1 cellular context compared by ENCODE assay signal in the genomic region with DNA sequence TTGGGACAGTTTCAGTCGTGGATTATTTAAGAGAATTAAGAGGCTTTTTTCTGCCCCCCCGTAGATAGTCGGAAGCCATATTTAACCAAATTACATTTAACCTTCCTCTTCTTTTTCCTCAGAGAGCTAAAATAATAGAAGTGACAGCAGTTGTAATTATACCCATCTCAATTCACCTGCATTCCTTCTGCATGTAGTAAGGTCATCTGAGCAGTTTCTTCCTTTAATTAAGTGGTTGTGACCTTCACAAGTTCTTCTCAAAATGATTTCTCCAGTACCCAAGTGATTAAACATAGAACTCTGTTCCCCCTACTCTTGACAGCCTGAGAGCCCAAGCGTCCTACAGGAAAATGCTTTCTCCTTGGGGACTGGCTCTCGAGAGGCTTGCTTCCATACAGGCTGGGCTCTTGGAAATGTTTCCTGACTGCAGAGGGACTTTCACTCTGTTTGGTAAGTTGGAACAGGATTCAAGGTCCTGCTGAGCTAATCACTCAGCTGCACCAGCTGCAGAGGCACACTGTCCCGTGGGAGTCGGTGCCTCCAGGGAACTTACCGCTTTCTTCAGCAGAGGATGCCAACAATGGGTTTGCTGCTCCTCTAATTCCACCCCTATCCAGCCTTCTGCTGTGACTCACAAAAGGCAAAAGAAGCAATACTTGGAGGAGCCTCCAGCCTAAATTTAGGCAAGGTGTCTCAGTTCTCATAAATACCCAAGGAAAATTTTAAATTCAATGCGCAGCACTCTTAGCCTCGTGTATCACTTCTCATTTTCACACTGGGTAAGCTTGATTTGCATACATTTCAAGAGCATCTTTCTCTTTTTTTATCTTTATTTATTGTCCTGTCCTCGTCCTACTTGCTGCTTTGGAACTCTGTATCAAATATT.
TF ChIP-seq lines count a peak whose summit lies in the region.

No MANE protein-coding gene starts in this region.

TF ChIP-seq in HEK293T, 16 proteins besides CTCF, POLR2A, EP300 and RAD21 (continued from another document):
- TF ChIP-seq, protein P1, sequence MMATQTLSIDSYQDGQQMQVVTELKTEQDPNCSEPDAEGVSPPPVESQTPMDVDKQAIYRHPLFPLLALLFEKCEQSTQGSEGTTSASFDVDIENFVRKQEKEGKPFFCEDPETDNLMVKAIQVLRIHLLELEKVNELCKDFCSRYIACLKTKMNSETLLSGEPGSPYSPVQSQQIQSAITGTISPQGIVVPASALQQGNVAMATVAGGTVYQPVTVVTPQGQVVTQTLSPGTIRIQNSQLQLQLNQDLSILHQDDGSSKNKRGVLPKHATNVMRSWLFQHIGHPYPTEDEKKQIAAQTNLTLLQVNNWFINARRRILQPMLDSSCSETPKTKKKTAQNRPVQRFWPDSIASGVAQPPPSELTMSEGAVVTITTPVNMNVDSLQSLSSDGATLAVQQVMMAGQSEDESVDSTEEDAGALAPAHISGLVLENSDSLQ (IDR thresholded peaks at IDR 0.05), result no peak
- TF ChIP-seq ARNT (IDR thresholded peaks at IDR 0.05) (no peak), NFRKB (IDR thresholded peaks at IDR 0.05) (no peak), SUZ12 (IDR thresholded peaks at IDR 0.05) (no peak), SP1 (IDR thresholded peaks at IDR 0.05) (no peak), FOXK2 (IDR thresholded peaks at IDR 0.05) (no peak), ELF4 (IDR thresholded peaks at IDR 0.05) (no peak), TARDBP (IDR thresholded peaks at IDR 0.05) (no peak)
